ENCODE assay signal across 12 cellular contexts in the genomic region with DNA sequence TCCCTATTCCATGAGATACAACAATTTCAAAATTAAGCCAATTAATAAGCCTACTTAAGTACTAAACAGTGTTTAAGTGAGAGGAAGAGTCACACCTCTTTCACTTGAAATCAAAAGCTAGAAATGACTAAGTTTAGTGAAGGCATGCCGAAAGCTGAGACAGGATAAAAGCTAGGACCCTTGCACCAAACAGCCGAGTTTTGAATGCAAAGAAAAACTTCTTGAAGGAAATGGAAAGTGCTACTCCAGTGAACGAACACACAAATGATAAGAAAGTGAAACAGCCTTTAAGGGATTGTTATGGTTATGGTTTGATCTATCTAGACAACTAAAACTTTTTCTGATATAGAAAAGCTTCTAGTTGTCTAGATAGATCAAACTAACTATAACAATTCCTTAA.
DNase-seq lines count a peak whose midpoint lies in the region; ATAC-seq, FAIRE-seq and TF ChIP-seq lines count a peak whose summit lies in the region.
"Had no signal": no experiment of that assay in that cellular context is flagged by ENCODE, and none has a peak within 500 bp of the region (broad histone marks: within the 10 kb centered on the region; RNA-seq: fewer than 3 reads in every experiment).

No MANE protein-coding gene starts in this region.

- no peak overlapping the region for H3K27ac ChIP-seq in small intestine (ENCODE audit: low read depth in 1 of 2, low read length in 1 of 2)
- H3K27ac ChIP-seq: parathyroid adenoma, Peyer's patch had no signal

- H3K36me3 ChIP-seq in small intestine (ENCODE audit: control insufficient read depth in 2 of 2, insufficient read depth in 2 of 2, low read length in 2 of 2): no peaks in the 10 kb centered on the region
- H3K36me3 ChIP-seq: Peyer's patch had no signal

- no peaks in the 10 kb centered on the region for H3K4me1 ChIP-seq in small intestine (ENCODE audit: control insufficient read depth in 2 of 2, insufficient read depth in 1 of 2, low read depth in 1 of 2, low read length in 1 of 2)
- H3K4me1 ChIP-seq: parathyroid adenoma had no signal

- DNase-seq in activated T-cell treated with anti-CD3 and anti-CD28 coated beads, Interleukin-2, amount 50 U/mL, for 24 hours: no peak
- no peak for DNase-seq in activated T-cell treated with anti-CD3 and anti-CD28 coated beads, Interleukin-2, amount 50 U/mL, for 1 hour
- DNase-seq in activated naive CD8-positive, alpha-beta T cell treated with anti-CD3 and anti-CD28 coated beads, Interleukin-2, amount 50 U/mL, for 24 hours: no peak
- DNase-seq in mucosa of gallbladder (ENCODE audit: low spot score): no peak
- no peak for DNase-seq in small intestine
- DNase-seq in nephron progenitor cell: no peak
- DNase-seq: NCI-H1417 treated with DMSO at 0.1 percent for 48 hours, Peyer's patch had no signal

- no peaks in the 10 kb centered on the region for H3K9me3 Mint-ChIP-seq in activated T-cell treated with anti-CD3 and anti-CD28 coated beads, Interleukin-2, amount 50 U/mL, for 24 hours
- H3K9me3 Mint-ChIP-seq in activated naive CD8-positive, alpha-beta T cell treated with anti-CD3 and anti-CD28 coated beads, Interleukin-2, amount 50 U/mL, for 24 hours: no peaks in the 10 kb centered on the region
- H3K9me3 Mint-ChIP-seq in nephron progenitor cell: peaks cover 44% of the 10 kb centered on the region

- no peaks in the 10 kb centered on the region for H3K36me3 Mint-ChIP-seq in activated T-cell treated with anti-CD3 and anti-CD28 coated beads, Interleukin-2, amount 50 U/mL, for 24 hours (ENCODE audit: low read depth)
- H3K36me3 Mint-ChIP-seq in activated naive CD8-positive, alpha-beta T cell treated with anti-CD3 and anti-CD28 coated beads, Interleukin-2, amount 50 U/mL, for 24 hours (ENCODE audit: low read depth): no peaks in the 10 kb centered on the region
- no peaks in the 10 kb centered on the region for H3K36me3 Mint-ChIP-seq in nephron progenitor cell (ENCODE audit: low read depth)

- H3K4me3 ChIP-seq in small intestine (ENCODE audit: low read depth in 1 of 2, low read length in 2 of 2): no peak overlapping the region
- H3K4me3 ChIP-seq: Peyer's patch had no signal

- no peaks in the 10 kb centered on the region for H3K9me3 ChIP-seq in small intestine (ENCODE audit: control insufficient read depth, low read depth)

- H3K27ac Mint-ChIP-seq in activated T-cell treated with anti-CD3 and anti-CD28 coated beads, Interleukin-2, amount 50 U/mL, for 24 hours: peak overlapping the region; percentile 42
- no peak overlapping the region for H3K27ac Mint-ChIP-seq in activated naive CD8-positive, alpha-beta T cell treated with anti-CD3 and anti-CD28 coated beads, Interleukin-2, amount 50 U/mL, for 24 hours
- H3K27ac Mint-ChIP-seq in nephron progenitor cell: no peak overlapping the region

- no peak for TF ChIP-seq CTCF in nephron progenitor cell (IDR thresholded peaks at IDR 0.05)

- WGBS in small intestine, 3 donors: 58 to 78% (median 63%) methylated on average over 3 of the region's 3 CpGs

- no peak for FAIRE-seq in small intestine (lab: Jason Lieb, UNC)
- FAIRE-seq: bronchial epithelial cell had no signal

- no peak overlapping the region for H3K4me3 Mint-ChIP-seq in activated T-cell treated with anti-CD3 and anti-CD28 coated beads, Interleukin-2, amount 50 U/mL, for 24 hours
- no peak overlapping the region for H3K4me3 Mint-ChIP-seq in activated naive CD8-positive, alpha-beta T cell treated with anti-CD3 and anti-CD28 coated beads, Interleukin-2, amount 50 U/mL, for 24 hours
- H3K4me3 Mint-ChIP-seq in nephron progenitor cell: no peak overlapping the region

- peak; percentile 85 for ATAC-seq in GM21526 (IDR thresholded peaks at IDR 0.05; ENCODE audit: low FRiP score, unreplicated experiment)
- peak; percentile 88 for ATAC-seq in HG03108 (IDR thresholded peaks at IDR 0.05; ENCODE audit: unreplicated experiment)
- ATAC-seq in activated naive CD8-positive, alpha-beta T cell treated with anti-CD3 and anti-CD28 coated beads, Interleukin-2, amount 50 U/mL, for 24 hours: peak; percentile 20

- peaks cover 13% of the 10 kb centered on the region for H3K4me1 Mint-ChIP-seq in activated T-cell treated with anti-CD3 and anti-CD28 coated beads, Interleukin-2, amount 50 U/mL, for 24 hours (ENCODE audit: low read depth)
- H3K4me1 Mint-ChIP-seq in activated naive CD8-positive, alpha-beta T cell treated with anti-CD3 and anti-CD28 coated beads, Interleukin-2, amount 50 U/mL, for 24 hours: peaks cover 5% of the 10 kb centered on the region
- peaks cover 14% of the 10 kb centered on the region for H3K4me1 Mint-ChIP-seq in nephron progenitor cell

- no peaks in the 10 kb centered on the region for H3K27me3 ChIP-seq in small intestine (ENCODE audit: control insufficient read depth in 2 of 2, insufficient read depth in 2 of 2, low read length in 2 of 2)
- H3K27me3 ChIP-seq: Peyer's patch had no signal

- peaks cover 2% of the 10 kb centered on the region for H3K27me3 Mint-ChIP-seq in activated T-cell treated with anti-CD3 and anti-CD28 coated beads, Interleukin-2, amount 50 U/mL, for 24 hours
- peaks cover 2% of the 10 kb centered on the region for H3K27me3 Mint-ChIP-seq in activated naive CD8-positive, alpha-beta T cell treated with anti-CD3 and anti-CD28 coated beads, Interleukin-2, amount 50 U/mL, for 24 hours
- peaks cover 14% of the 10 kb centered on the region for H3K27me3 Mint-ChIP-seq in nephron progenitor cell (ENCODE audit: low read depth, poor library complexity)

Comparison
In these comparisons a context has a peak if more than half of its experiments do, and no peak if none do; other contexts are left out.
1. ATAC-seq: peak in every context shown above with its lines; median percentile 88 in HG03108; 85 in GM21526; 20 in activated naive CD8-positive, alpha-beta T cell treated with anti-CD3 and anti-CD28 coated beads, Interleukin-2, amount 50 U/mL, for 24 hours.